Comparison of ENCODE assay signal across 2 cellular contexts in the genomic region with DNA sequence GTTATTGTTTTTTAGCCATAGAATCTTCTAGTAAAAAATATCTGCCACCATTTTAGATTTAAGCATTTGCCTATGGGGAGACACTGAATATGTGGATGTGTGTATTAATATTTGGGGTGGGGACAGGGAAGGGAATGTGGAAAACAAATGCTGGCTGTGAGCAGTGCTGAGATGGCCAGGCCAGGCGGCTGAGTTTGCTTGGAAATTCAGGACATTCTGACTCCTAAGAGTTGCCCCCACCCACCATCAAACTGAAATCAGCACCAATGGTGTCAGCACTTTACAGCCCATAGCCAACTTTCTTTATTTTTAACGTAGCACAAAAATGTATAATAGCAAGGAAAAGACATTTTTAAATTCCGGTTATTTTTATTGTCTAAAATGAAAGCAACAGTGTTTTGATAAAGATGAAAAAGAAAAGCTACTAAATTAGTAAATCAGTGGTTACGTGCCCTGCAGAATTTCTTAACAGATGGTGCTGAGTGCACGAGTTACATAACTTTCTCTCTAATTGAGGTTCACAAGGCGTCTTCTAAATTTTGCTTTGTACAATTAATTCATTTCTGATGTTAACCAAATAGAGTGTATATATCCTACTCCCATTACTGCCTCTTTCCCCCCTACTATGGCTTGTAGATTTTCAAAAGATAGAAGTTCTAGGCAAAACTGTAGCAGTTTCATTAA.
TF ChIP-seq lines count a peak whose summit lies in the region.

No MANE protein-coding gene starts in this region.

TF ChIP-seq in GM23338, 12 proteins besides CTCF, POLR2A, EP300 and RAD21 (continues in another document):
- TF ChIP-seq EZH2phosphoT487 (IDR thresholded peaks at IDR 0.05; ENCODE audit: unreplicated experiment), result no peak
- no peak for TF ChIP-seq ZNF331 (CRISPR knock-in tag; IDR thresholded peaks at IDR 0.05; ENCODE audit: low read depth)
- no peak for TF ChIP-seq EZH2 (IDR thresholded peaks at IDR 0.05; ENCODE audit: low read depth, unreplicated experiment)
- TF ChIP-seq, protein P1, sequence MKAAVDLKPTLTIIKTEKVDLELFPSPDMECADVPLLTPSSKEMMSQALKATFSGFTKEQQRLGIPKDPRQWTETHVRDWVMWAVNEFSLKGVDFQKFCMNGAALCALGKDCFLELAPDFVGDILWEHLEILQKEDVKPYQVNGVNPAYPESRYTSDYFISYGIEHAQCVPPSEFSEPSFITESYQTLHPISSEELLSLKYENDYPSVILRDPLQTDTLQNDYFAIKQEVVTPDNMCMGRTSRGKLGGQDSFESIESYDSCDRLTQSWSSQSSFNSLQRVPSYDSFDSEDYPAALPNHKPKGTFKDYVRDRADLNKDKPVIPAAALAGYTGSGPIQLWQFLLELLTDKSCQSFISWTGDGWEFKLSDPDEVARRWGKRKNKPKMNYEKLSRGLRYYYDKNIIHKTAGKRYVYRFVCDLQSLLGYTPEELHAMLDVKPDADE (IDR thresholded peaks at IDR 0.05), result no peak
- TF ChIP-seq JUNB (IDR thresholded peaks at IDR 0.05; ENCODE audit: unreplicated experiment), result no peak
- no peak for TF ChIP-seq NANOG (IDR thresholded peaks at IDR 0.05; ENCODE audit: borderline replicate concordance)
- TF ChIP-seq, protein P2, sequence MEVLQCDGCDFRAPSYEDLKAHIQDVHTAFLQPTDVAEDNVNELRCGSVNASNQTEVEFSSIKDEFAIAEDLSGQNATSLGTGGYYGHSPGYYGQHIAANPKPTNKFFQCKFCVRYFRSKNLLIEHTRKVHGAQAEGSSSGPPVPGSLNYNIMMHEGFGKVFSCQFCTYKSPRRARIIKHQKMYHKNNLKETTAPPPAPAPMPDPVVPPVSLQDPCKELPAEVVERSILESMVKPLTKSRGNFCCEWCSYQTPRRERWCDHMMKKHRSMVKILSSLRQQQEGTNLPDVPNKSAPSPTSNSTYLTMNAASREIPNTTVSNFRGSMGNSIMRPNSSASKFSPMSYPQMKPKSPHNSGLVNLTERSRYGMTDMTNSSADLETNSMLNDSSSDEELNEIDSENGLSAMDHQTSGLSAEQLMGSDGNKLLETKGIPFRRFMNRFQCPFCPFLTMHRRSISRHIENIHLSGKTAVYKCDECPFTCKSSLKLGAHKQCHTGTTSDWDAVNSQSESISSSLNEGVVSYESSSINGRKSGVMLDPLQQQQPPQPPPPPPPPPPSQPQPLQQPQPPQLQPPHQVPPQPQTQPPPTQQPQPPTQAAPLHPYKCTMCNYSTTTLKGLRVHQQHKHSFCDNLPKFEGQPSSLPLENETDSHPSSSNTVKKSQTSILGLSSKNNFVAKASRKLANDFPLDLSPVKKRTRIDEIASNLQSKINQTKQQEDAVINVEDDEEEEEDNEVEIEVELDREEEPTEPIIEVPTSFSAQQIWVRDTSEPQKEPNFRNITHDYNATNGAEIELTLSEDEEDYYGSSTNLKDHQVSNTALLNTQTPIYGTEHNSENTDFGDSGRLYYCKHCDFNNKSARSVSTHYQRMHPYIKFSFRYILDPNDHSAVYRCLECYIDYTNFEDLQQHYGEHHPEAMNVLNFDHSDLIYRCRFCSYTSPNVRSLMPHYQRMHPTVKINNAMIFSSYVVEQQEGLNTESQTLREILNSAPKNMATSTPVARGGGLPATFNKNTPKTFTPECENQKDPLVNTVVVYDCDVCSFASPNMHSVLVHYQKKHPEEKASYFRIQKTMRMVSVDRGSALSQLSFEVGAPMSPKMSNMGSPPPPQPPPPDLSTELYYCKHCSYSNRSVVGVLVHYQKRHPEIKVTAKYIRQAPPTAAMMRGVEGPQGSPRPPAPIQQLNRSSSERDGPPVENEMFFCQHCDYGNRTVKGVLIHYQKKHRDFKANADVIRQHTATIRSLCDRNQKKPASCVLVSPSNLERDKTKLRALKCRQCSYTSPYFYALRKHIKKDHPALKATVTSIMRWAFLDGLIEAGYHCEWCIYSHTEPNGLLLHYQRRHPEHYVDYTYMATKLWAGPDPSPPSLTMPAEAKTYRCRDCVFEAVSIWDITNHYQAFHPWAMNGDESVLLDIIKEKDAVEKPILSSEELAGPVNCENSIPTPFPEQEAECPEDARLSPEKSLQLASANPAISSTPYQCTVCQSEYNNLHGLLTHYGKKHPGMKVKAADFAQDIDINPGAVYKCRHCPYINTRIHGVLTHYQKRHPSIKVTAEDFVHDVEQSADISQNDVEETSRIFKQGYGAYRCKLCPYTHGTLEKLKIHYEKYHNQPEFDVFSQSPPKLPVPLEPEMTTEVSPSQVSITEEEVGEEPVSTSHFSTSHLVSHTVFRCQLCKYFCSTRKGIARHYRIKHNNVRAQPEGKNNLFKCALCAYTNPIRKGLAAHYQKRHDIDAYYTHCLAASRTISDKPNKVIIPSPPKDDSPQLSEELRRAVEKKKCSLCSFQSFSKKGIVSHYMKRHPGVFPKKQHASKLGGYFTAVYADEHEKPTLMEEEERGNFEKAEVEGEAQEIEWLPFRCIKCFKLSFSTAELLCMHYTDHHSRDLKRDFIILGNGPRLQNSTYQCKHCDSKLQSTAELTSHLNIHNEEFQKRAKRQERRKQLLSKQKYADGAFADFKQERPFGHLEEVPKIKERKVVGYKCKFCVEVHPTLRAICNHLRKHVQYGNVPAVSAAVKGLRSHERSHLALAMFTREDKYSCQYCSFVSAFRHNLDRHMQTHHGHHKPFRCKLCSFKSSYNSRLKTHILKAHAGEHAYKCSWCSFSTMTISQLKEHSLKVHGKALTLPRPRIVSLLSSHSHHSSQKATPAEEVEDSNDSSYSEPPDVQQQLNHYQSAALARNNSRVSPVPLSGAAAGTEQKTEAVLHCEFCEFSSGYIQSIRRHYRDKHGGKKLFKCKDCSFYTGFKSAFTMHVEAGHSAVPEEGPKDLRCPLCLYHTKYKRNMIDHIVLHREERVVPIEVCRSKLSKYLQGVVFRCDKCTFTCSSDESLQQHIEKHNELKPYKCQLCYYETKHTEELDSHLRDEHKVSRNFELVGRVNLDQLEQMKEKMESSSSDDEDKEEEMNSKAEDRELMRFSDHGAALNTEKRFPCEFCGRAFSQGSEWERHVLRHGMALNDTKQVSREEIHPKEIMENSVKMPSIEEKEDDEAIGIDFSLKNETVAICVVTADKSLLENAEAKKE (CRISPR knock-in tag; IDR thresholded peaks at IDR 0.05), result no peak
- no peak for TF ChIP-seq POLR2AphosphoS5 (IDR thresholded peaks at IDR 0.05; ENCODE audit: low read depth)
- no peak for TF ChIP-seq STAT1 (IDR thresholded peaks at IDR 0.05; ENCODE audit: unreplicated experiment)
- TF ChIP-seq CREB1 (CRISPR knock-in tag; IDR thresholded peaks at IDR 0.05; ENCODE audit: low read depth), result no peak
- no peak for TF ChIP-seq ZNF114 (CRISPR knock-in tag; IDR thresholded peaks at IDR 0.05)

TF ChIP-seq in endothelial cell of umbilical vein, 7 proteins besides CTCF, POLR2A, EP300 and RAD21:
- no peak for TF ChIP-seq FOS (IDR thresholded peaks at IDR 0.05; ENCODE audit: borderline replicate concordance, insufficient read depth, low read length)
- no peak for TF ChIP-seq EZH2 (IDR thresholded peaks at IDR 0.05; ENCODE audit: borderline replicate concordance, low read depth, low read length, severe bottlenecking)
- TF ChIP-seq MYC (IDR thresholded peaks at IDR 0.05; ENCODE audit: low read depth, low read length), result no peak
- TF ChIP-seq JUN (IDR thresholded peaks at IDR 0.05; ENCODE audit: borderline replicate concordance, insufficient read depth, insufficient read length, low read depth), result no peak
- no peak for TF ChIP-seq POLR2AphosphoS5 (IDR thresholded peaks at IDR 0.05; ENCODE audit: insufficient read depth, low read depth, low read length)
- TF ChIP-seq GATA2 (IDR thresholded peaks at IDR 0.05; ENCODE audit: insufficient read depth, insufficient read length, low read depth, low read length), result no peak
